Comparison of ENCODE assay signal across 23 cellular contexts in genomic region chr2:42808301-42808700, GRCh38. TPM values are rescaled to one million over a fixed set of nuclear protein-coding genes. Genes with fewer than 3 reads are reported as not detected.
DNase-seq lines count a peak whose midpoint lies in the region; ATAC-seq, FAIRE-seq and TF ChIP-seq lines count a peak whose summit lies in the region.
"Had no signal": no experiment of that assay in that cellular context is flagged by ENCODE, and none has a peak within 500 bp of the region (broad histone marks: within the 10 kb centered on the region; RNA-seq: fewer than 3 reads in every experiment).

No MANE protein-coding gene starts in this region.

- no peak for FAIRE-seq in astrocyte (lab: Jason Lieb, UNC)
- FAIRE-seq: endometrium had no signal

- TF ChIP-seq CTCF in GM23338 (conservative IDR thresholded peaks at IDR 0.05; ENCODE audit: low read depth in 2 of 2): no peak
- TF ChIP-seq CTCF in astrocyte (IDR thresholded peaks at IDR 0.05; ENCODE audit: insufficient read depth, low read depth, low read length): no peak
- TF ChIP-seq CTCF in neural crest cell (conservative IDR thresholded peaks at IDR 0.05): no peak

- H3K27me3 Mint-ChIP-seq in T-helper 1 cell treated with Interleukin-12 subunit alpha and Interleukin-12 subunit beta and Interleukin-4 antibody, amounts not matched to agents 30 μg/mL and 1 μg/mL, for 36 hours (ENCODE audit: low read depth): peaks cover 9% of the 10 kb centered on the region
- H3K27me3 Mint-ChIP-seq in GM23338 (ENCODE audit: insufficient read depth, low read depth, poor library complexity) (peaks cover 19% of the 10 kb centered on the region), astrocyte (ENCODE audit: low read depth, unreplicated experiment) (no peaks in the 10 kb centered on the region), neural crest cell (ENCODE audit: low read depth) (peaks cover 10% of the 10 kb centered on the region)
- H3K27me3 Mint-ChIP-seq: dendritic cell treated with granulocyte-macrophage colony-stimulating factor and Interleukin-4, amounts not matched to agents 40 ng/mL and 50 ng/mL, for 4 days had no signal

- H3K4me3 ChIP-seq in GM23338 (no peak overlapping the region), astrocyte (ENCODE audit: insufficient read depth, low read depth, low read length) (no peak overlapping the region)
- H3K4me3 ChIP-seq: MG63, Peyer's patch, skin epidermis had no signal

- ATAC-seq in GM23338: no peak
- ATAC-seq: T-helper 17 cell had no signal

- H3K36me3 ChIP-seq in GM23338 (ENCODE audit: insufficient read depth) (no peaks in the 10 kb centered on the region), astrocyte (ENCODE audit: insufficient read depth, low read length) (no peaks in the 10 kb centered on the region)
- H3K36me3 ChIP-seq: MG63, Peyer's patch, thoracic aorta had no signal

- no peaks in the 10 kb centered on the region for H3K36me3 Mint-ChIP-seq in T-helper 1 cell treated with Interleukin-12 subunit alpha and Interleukin-12 subunit beta and Interleukin-4 antibody, amounts not matched to agents 30 μg/mL and 1 μg/mL, for 36 hours (ENCODE audit: low read depth)
- H3K36me3 Mint-ChIP-seq in GM23338 (ENCODE audit: low read depth) (peaks cover 5% of the 10 kb centered on the region), astrocyte (ENCODE audit: low read depth, unreplicated experiment) (no peaks in the 10 kb centered on the region), neural crest cell (ENCODE audit: low read depth) (peaks cover 8% of the 10 kb centered on the region)

- H3K4me2 ChIP-seq in GM23338 (no peak overlapping the region), astrocyte (ENCODE audit: low read length) (no peak overlapping the region)

- peaks cover 8% of the 10 kb centered on the region; the same call in 1 of the 2 replicates for H3F3A ChIP-seq in GM23338 (replicated peaks; ENCODE audit: low read depth)

- H4K20me1 ChIP-seq in GM23338 (replicated peaks; ENCODE audit: insufficient read depth) (no peaks in the 10 kb centered on the region), astrocyte (ENCODE audit: insufficient read depth, low read length) (no peaks in the 10 kb centered on the region)

- no peaks in the 10 kb centered on the region for H3K9me2 ChIP-seq in GM23338 (ENCODE audit: insufficient read depth)

- no peak overlapping the region for H3K27ac Mint-ChIP-seq in T-helper 1 cell treated with Interleukin-12 subunit alpha and Interleukin-12 subunit beta and Interleukin-4 antibody, amounts not matched to agents 30 μg/mL and 1 μg/mL, for 36 hours
- H3K27ac Mint-ChIP-seq in GM23338 (no peak overlapping the region), astrocyte (ENCODE audit: unreplicated experiment) (no peak overlapping the region), neural crest cell (ENCODE audit: unreplicated experiment) (no peak overlapping the region)

- H3K4me1 ChIP-seq in GM23338 (ENCODE audit: insufficient read depth): peaks cover 5% of the 10 kb centered on the region
- peaks cover 11% of the 10 kb centered on the region for H3K4me1 ChIP-seq in astrocyte (ENCODE audit: insufficient read depth, low read length)

- no peaks in the 10 kb centered on the region for H3K9me3 Mint-ChIP-seq in T-helper 1 cell treated with Interleukin-12 subunit alpha and Interleukin-12 subunit beta and Interleukin-4 antibody, amounts not matched to agents 30 μg/mL and 1 μg/mL, for 36 hours
- peaks cover 5% of the 10 kb centered on the region; the same call in 2 of the 3 replicates for H3K9me3 Mint-ChIP-seq in GM23338
- no peaks in the 10 kb centered on the region for H3K9me3 Mint-ChIP-seq in astrocyte (ENCODE audit: unreplicated experiment)
- H3K9me3 Mint-ChIP-seq in neural crest cell: peaks cover 5% of the 10 kb centered on the region
- H3K9me3 Mint-ChIP-seq: dendritic cell treated with granulocyte-macrophage colony-stimulating factor and Interleukin-4, amounts not matched to agents 40 ng/mL and 50 ng/mL, for 4 days had no signal

- H3K4me1 Mint-ChIP-seq in T-helper 1 cell treated with Interleukin-12 subunit alpha and Interleukin-12 subunit beta and Interleukin-4 antibody, amounts not matched to agents 30 μg/mL and 1 μg/mL, for 36 hours (ENCODE audit: low read depth): peaks cover 16% of the 10 kb centered on the region
- H3K4me1 Mint-ChIP-seq in GM23338 (peaks cover 7% of the 10 kb centered on the region), astrocyte (ENCODE audit: low read depth, unreplicated experiment) (no peaks in the 10 kb centered on the region), neural crest cell (peaks cover 30% of the 10 kb centered on the region)

- no peaks in the 10 kb centered on the region for H3K9me3 ChIP-seq in astrocyte (ENCODE audit: insufficient read depth, low read depth, low read length)
- H3K9me3 ChIP-seq: Caco-2, MG63, Peyer's patch, thoracic aorta had no signal

- no peaks in the 10 kb centered on the region for H3K79me2 ChIP-seq in GM23338 (replicated peaks; ENCODE audit: insufficient read depth)
- no peaks in the 10 kb centered on the region for H3K79me2 ChIP-seq in astrocyte (ENCODE audit: insufficient read depth, low read length)

- H3K9ac ChIP-seq in astrocyte (ENCODE audit: low read length): no peak overlapping the region

- H3K4me3 Mint-ChIP-seq in T-helper 1 cell treated with Interleukin-12 subunit alpha and Interleukin-12 subunit beta and Interleukin-4 antibody, amounts not matched to agents 30 μg/mL and 1 μg/mL, for 36 hours: peak overlapping the region; percentile 36
- H3K4me3 Mint-ChIP-seq in GM23338 (0 out of 3 replicates have a peak overlapping the region, but pooled peaks have one; percentile 7), astrocyte (ENCODE audit: unreplicated experiment) (peak overlapping the region; percentile 83), neural crest cell (peak overlapping the region; percentile 87)

- H2AFZ ChIP-seq in GM23338 (no peak overlapping the region), astrocyte (ENCODE audit: low read depth, low read length) (no peak overlapping the region)

- no peak for DNase-seq in T-helper 1 cell
- DNase-seq in GM23338 (ENCODE audit: low spot score): no peak
- DNase-seq in astrocyte (ENCODE audit: low read depth): no peak
- DNase-seq in neural crest cell (ENCODE audit: low read depth, low spot score): no peak
- DNase-seq in NCI-H1417 treated with DMSO at 0.1 percent for 48 hours (lab: John Stamatoyannopoulos, UW): no peak
- DNase-seq in GOT3 (lab: John Stamatoyannopoulos, UW): no peak
- DNase-seq in SK-N-DZ (ENCODE audit: low spot score): no peak
- DNase-seq: activated CD8-positive, alpha-beta memory T cell treated with anti-CD3 and anti-CD28 coated beads for 24 hours; amniotic stem cell; Caco-2; HCEC 1CT; MG63; Peyer's patch; stimulated activated CD4-positive, alpha-beta T cell treated with anti-CD3 and anti-CD28 coated beads, Interleukin-2, amount 100 ng/mL, for 24 hours; stimulated activated naive CD4-positive, alpha-beta T cell treated with Interleukin-2 at 50 U/mL for 16 hours; T-helper 17 cell had no signal

- H3K27me3 ChIP-seq in GM23338 (ENCODE audit: insufficient read depth) (no peaks in the 10 kb centered on the region), astrocyte (ENCODE audit: insufficient read depth, low read length) (no peaks in the 10 kb centered on the region)
- H3K27me3 ChIP-seq: MG63, Peyer's patch had no signal

- H3K27ac ChIP-seq in GM23338 (ENCODE audit: low read depth) (no peak overlapping the region), astrocyte (ENCODE audit: low read depth, low read length) (no peak overlapping the region)
- H3K27ac ChIP-seq: 22Rv1 had no signal

TF ChIP-seq in GM23338, 12 proteins besides CTCF, POLR2A, EP300 and RAD21 (continues in another document):
- TF ChIP-seq NANOG (IDR thresholded peaks at IDR 0.05; ENCODE audit: borderline replicate concordance): no peak
- TF ChIP-seq EZH2 (IDR thresholded peaks at IDR 0.05; ENCODE audit: low read depth, unreplicated experiment): no peak
- TF ChIP-seq CREB1 (CRISPR knock-in tag; IDR thresholded peaks at IDR 0.05; ENCODE audit: low read depth): no peak
- TF ChIP-seq, protein P1, sequence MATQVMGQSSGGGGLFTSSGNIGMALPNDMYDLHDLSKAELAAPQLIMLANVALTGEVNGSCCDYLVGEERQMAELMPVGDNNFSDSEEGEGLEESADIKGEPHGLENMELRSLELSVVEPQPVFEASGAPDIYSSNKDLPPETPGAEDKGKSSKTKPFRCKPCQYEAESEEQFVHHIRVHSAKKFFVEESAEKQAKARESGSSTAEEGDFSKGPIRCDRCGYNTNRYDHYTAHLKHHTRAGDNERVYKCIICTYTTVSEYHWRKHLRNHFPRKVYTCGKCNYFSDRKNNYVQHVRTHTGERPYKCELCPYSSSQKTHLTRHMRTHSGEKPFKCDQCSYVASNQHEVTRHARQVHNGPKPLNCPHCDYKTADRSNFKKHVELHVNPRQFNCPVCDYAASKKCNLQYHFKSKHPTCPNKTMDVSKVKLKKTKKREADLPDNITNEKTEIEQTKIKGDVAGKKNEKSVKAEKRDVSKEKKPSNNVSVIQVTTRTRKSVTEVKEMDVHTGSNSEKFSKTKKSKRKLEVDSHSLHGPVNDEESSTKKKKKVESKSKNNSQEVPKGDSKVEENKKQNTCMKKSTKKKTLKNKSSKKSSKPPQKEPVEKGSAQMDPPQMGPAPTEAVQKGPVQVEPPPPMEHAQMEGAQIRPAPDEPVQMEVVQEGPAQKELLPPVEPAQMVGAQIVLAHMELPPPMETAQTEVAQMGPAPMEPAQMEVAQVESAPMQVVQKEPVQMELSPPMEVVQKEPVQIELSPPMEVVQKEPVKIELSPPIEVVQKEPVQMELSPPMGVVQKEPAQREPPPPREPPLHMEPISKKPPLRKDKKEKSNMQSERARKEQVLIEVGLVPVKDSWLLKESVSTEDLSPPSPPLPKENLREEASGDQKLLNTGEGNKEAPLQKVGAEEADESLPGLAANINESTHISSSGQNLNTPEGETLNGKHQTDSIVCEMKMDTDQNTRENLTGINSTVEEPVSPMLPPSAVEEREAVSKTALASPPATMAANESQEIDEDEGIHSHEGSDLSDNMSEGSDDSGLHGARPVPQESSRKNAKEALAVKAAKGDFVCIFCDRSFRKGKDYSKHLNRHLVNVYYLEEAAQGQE (IDR thresholded peaks at IDR 0.05; ENCODE audit: unreplicated experiment): no peak
- no peak for TF ChIP-seq POLR2AphosphoS5 (IDR thresholded peaks at IDR 0.05; ENCODE audit: low read depth)
- no peak for TF ChIP-seq EZH2phosphoT487 (IDR thresholded peaks at IDR 0.05; ENCODE audit: unreplicated experiment)

RNA-seq across cellular contexts. Expression of gene HAAO, which starts 15.9 kb away (rescaled TPM):
- total RNA-seq in GM23338 (2014; rRNA removed; shearing (Covaris generic)): 0.97 and 2.6 TPM in 2 replicates
- polyA plus RNA-seq in GM23338 (2016; fragmentation: Nextera tagmentation; extraction: Ambion mirVana): 2.4 and 3.2 TPM in 2 replicates
- total RNA-seq in astrocyte: 1.1 and 1.3 TPM in 2 replicates
- total RNA-seq in neural crest cell: 3.5 and 4.9 TPM in 2 replicates
- polyA plus RNA-seq in SK-N-DZ (2014; cell fraction: cytosol; rRNA removed): not detected in 2 replicates
- polyA plus RNA-seq in SK-N-DZ (2014; cell fraction: nucleus; rRNA removed): not detected in 2 replicates

RNA-seq across cellular contexts. Expression of gene OXER1, which starts 44.4 kb away (rescaled TPM):
- total RNA-seq in GM23338 (2014; rRNA removed; shearing (Covaris generic)): 0.31 and 0.69 TPM in 2 replicates
- polyA plus RNA-seq in GM23338 (2016; fragmentation: Nextera tagmentation; extraction: Ambion mirVana): 1.2 and 1.5 TPM in 2 replicates
- total RNA-seq in astrocyte (0.39 and 0.43 TPM in 2 replicates), neural crest cell (1.7 and 1.8 TPM in 2 replicates)
- polyA plus RNA-seq in SK-N-DZ (2014; cell fraction: cytosol; rRNA removed): not detected in 2 replicates
- polyA plus RNA-seq in SK-N-DZ (2014; cell fraction: nucleus; rRNA removed): not detected in 2 replicates
- polyA plus RNA-seq: fibroblast of lung had no signal

Comparison
In these comparisons a context has a peak if more than half of its experiments do, and no peak if none do; other contexts are left out.
1. H3K4me3 Mint-ChIP-seq: peak in every context shown above with its lines; median percentile 87 in neural crest cell; 83 in astrocyte; 36 in T-helper 1 cell treated with Interleukin-12 subunit alpha and Interleukin-12 subunit beta and Interleukin-4 antibody, amounts not matched to agents 30 μg/mL and 1 μg/mL, for 36 hours; 7 in GM23338.